ENCODE assay signal across 12 cellular contexts in the genomic region with DNA sequence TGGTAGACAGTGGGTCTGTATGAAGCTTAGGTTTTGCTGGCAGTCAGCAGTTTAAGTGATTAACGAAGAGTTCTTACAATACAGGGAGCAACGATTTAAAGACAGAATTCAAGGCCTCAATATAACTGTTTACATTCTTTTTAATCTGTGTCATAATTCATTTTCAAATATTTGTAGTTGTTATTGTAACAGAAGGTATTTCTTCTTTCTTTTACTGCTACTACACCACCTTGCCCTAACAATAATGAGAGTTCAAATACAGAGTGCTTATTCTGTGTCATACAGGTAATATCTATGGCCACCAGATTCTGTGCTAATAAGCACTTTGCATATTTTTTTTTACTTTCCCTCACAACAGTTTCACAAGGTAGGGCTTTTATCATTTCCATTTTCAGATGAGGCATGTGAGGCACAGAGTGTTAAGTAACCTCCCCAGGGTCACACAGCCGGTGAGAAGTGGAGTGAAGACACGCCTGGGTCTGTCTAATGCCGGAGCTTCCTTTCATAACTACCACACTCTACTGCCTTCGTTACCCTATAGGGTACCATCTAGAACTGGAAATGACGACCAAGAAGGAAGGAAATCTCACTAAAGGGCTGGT.
A peak's percentile ranks its signal among the peaks of the same experiment; 100 is the strongest.
DNase-seq lines count a peak whose midpoint lies in the region; ATAC-seq and TF ChIP-seq lines count a peak whose summit lies in the region.
"Had no signal": no experiment of that assay in that cellular context is flagged by ENCODE, and none has a peak within 500 bp of the region (broad histone marks: within the 10 kb centered on the region; RNA-seq: fewer than 3 reads in every experiment).

No MANE protein-coding gene starts in this region.

- 64 to 81% methylated on average over 6 to 7 of the region's 7 CpGs for WGBS in esophagus squamous epithelium, 2 donors

- TF ChIP-seq CTCF in right atrium auricular region (IDR thresholded peaks at IDR 0.05) (no peak), esophagus squamous epithelium (IDR thresholded peaks at IDR 0.05) (no peak), MCF 10A (IDR thresholded peaks at IDR 0.05; ENCODE audit: unreplicated experiment) (no peak), PC-9 (conservative IDR thresholded peaks at IDR 0.05) (no peak)

- H3K27ac ChIP-seq in right atrium auricular region (peak overlapping the region; percentile 28 to 79), esophagus squamous epithelium (peak overlapping the region; percentile 45 to 74 (median 65)), PC-9 (no peak overlapping the region)

- POLR2A ChIA-PET in MCF 10A (lab: Yijun Ruan, JAX): no interaction called here
- POLR2A ChIA-PET in PC-9 (lab: Charles Lee; ENCODE audit: unreplicated experiment): no interaction called here

- intact Hi-C loops in left ventricle myocardium superior (cut with micrococcal nuclease) (no loop called here), esophagus squamous epithelium (cut with DNase I) (no loop called here), MCF 10A (cut with micrococcal nuclease) (no loop called here), PC-9 (cut with micrococcal nuclease; ENCODE audit: unreplicated experiment) (no loop called here)

- H2AFZ ChIP-seq in PC-9: no peak overlapping the region

- no peaks in the 10 kb centered on the region for H3K36me3 ChIP-seq in right atrium auricular region
- no peaks in the 10 kb centered on the region for H3K36me3 ChIP-seq in esophagus squamous epithelium
- H3K36me3 ChIP-seq in PC-9 (ENCODE audit: low read depth): no peaks in the 10 kb centered on the region
- H3K36me3 ChIP-seq: HAP-1 had no signal

- no peak overlapping the region for H3K4me2 ChIP-seq in PC-9

- CTCF ChIA-PET in MCF 10A (lab: Yijun Ruan, JAX): no interaction called here
- CTCF ChIA-PET in PC-9 (lab: Charles Lee): no interaction called here

- H3K27ac Mint-ChIP-seq in MCF 10A (ENCODE audit: low read depth, unreplicated experiment): no peak overlapping the region
- H3K27ac Mint-ChIP-seq: natural killer cell; stimulated activated naive CD8-positive, alpha-beta T cell treated with anti-CD3 and anti-CD28 coated beads, Interleukin-15, Interleukin-2, amounts not matched to agents 100 ng/mL and 50 ng/mL, for 24 hours had no signal

- H3K36me3 Mint-ChIP-seq in MCF 10A (ENCODE audit: insufficient read depth, unreplicated experiment): no peaks in the 10 kb centered on the region
- H3K36me3 Mint-ChIP-seq: natural killer cell had no signal

- no peaks in the 10 kb centered on the region for H3K27me3 ChIP-seq in right atrium auricular region
- no peaks in the 10 kb centered on the region for H3K27me3 ChIP-seq in esophagus squamous epithelium
- H3K27me3 ChIP-seq in PC-9 (ENCODE audit: insufficient read depth, low read depth): no peaks in the 10 kb centered on the region

- H3K4me3 Mint-ChIP-seq in MCF 10A (ENCODE audit: unreplicated experiment): no peak overlapping the region
- H3K4me3 Mint-ChIP-seq: natural killer cell; stimulated activated naive CD8-positive, alpha-beta T cell treated with anti-CD3 and anti-CD28 coated beads, Interleukin-15, Interleukin-2, amounts not matched to agents 100 ng/mL and 50 ng/mL, for 24 hours had no signal

- peaks cover 5% of the 10 kb centered on the region for H3K4me1 Mint-ChIP-seq in MCF 10A (ENCODE audit: insufficient read depth, unreplicated experiment)

- no TSS peak for BruUV-seq in MCF 10A (replicated peaks; lab: Mats Ljungman, UMichigan)
- BruUV-seq in PC-9 (replicated peaks; lab: Mats Ljungman, UMichigan): no TSS peak

- no peak for DNase-seq in right atrium auricular region (ENCODE audit: low spot score)
- DNase-seq in left ventricle myocardium superior: no peak
- no peak for DNase-seq in esophagus squamous epithelium (lab: John Stamatoyannopoulos, UW)
- DNase-seq in stimulated activated CD4-positive, alpha-beta T cell treated with anti-CD3 and anti-CD28 coated beads, Interleukin-4, amount 100 ng/mL, for 4 hours: no peak
- DNase-seq in MCF 10A (ENCODE audit: unreplicated experiment): no peak
- no peak for DNase-seq in PC-9
- no peak for DNase-seq in Kasumi-1 (lab: John Stamatoyannopoulos, UW)
- DNase-seq: effector CD4-positive, alpha-beta T cell; natural killer cell had no signal

- H3K4me1 ChIP-seq in right atrium auricular region (peaks cover 0 to 22% of the 10 kb centered on the region in 2 donors), esophagus squamous epithelium (peaks cover 0 to 27% (median 7%) of the 10 kb centered on the region in 3 donors), PC-9 (replicated peaks; ENCODE audit: insufficient read depth) (no peaks in the 10 kb centered on the region)

- H3K4me3 ChIP-seq in right atrium auricular region (no peak overlapping the region), esophagus squamous epithelium (no peak overlapping the region), PC-9 (no peak overlapping the region)
- H3K4me3 ChIP-seq: HAP-1 had no signal

- no peaks in the 10 kb centered on the region for H3K9me2 ChIP-seq in PC-9 (ENCODE audit: insufficient read depth)

- H3K9me3 ChIP-seq in right atrium auricular region (no peaks in the 10 kb centered on the region), esophagus squamous epithelium (no peaks in the 10 kb centered on the region), PC-9 (ENCODE audit: insufficient read depth, low read depth) (no peaks in the 10 kb centered on the region)
- H3K9me3 ChIP-seq: HAP-1 had no signal

- no peaks in the 10 kb centered on the region for H3F3A ChIP-seq in PC-9 (ENCODE audit: insufficient read depth, low read depth)

- H3K27me3 Mint-ChIP-seq in MCF 10A (ENCODE audit: insufficient read depth, unreplicated experiment): no peaks in the 10 kb centered on the region
- H3K27me3 Mint-ChIP-seq: stimulated activated naive CD8-positive, alpha-beta T cell treated with anti-CD3 and anti-CD28 coated beads, Interleukin-15, Interleukin-2, amounts not matched to agents 100 ng/mL and 50 ng/mL, for 24 hours had no signal

- TF ChIP-seq POLR2A in esophagus squamous epithelium (IDR thresholded peaks at IDR 0.05): no peak

- no peaks in the 10 kb centered on the region for H3K9me3 Mint-ChIP-seq in MCF 10A (ENCODE audit: unreplicated experiment)
- H3K9me3 Mint-ChIP-seq: natural killer cell; stimulated activated naive CD8-positive, alpha-beta T cell treated with anti-CD3 and anti-CD28 coated beads, Interleukin-15, Interleukin-2, amounts not matched to agents 100 ng/mL and 50 ng/mL, for 24 hours had no signal

- ATAC-seq in left ventricle myocardium superior: no peak
- ATAC-seq in HG03066 (IDR thresholded peaks at IDR 0.05; ENCODE audit: low read depth, unreplicated experiment): peak; percentile 75

- no peaks in the 10 kb centered on the region for H3K79me2 ChIP-seq in PC-9 (ENCODE audit: low read depth)

- H4K20me1 ChIP-seq in PC-9 (ENCODE audit: insufficient read depth): no peaks in the 10 kb centered on the region; the same call in 1 of the 2 replicates
